7 cellular contexts compared by ENCODE assay signal in genomic region chr2:6017887-6018286, GRCh38.
"Had no signal": no experiment of that assay in that cellular context is flagged by ENCODE, and none has a peak within 500 bp of the region (broad histone marks: within the 10 kb centered on the region; RNA-seq: fewer than 3 reads in every experiment).

No MANE protein-coding gene starts in this region.

- FAIRE-seq: HTR-8/SVneo had no signal

- H3K4me2 ChIP-seq: KMS-11 had no signal

- H3K4me1 Mint-ChIP-seq: IgD-negative memory B cell had no signal

- H3K27ac ChIP-seq: HL-60, KMS-11 had no signal

- H3K36me3 Mint-ChIP-seq: IgD-negative memory B cell had no signal

- H3K27ac Mint-ChIP-seq: IgD-negative memory B cell had no signal

- H3K27me3 Mint-ChIP-seq: IgD-negative memory B cell had no signal

- H3K9ac ChIP-seq: KMS-11 had no signal

- H3K4me3 Mint-ChIP-seq: IgD-negative memory B cell had no signal

- DNase-seq: IMR-90, KBM-7, KG1 had no signal
